21 cellular contexts compared by ENCODE assay signal in the genomic region with DNA sequence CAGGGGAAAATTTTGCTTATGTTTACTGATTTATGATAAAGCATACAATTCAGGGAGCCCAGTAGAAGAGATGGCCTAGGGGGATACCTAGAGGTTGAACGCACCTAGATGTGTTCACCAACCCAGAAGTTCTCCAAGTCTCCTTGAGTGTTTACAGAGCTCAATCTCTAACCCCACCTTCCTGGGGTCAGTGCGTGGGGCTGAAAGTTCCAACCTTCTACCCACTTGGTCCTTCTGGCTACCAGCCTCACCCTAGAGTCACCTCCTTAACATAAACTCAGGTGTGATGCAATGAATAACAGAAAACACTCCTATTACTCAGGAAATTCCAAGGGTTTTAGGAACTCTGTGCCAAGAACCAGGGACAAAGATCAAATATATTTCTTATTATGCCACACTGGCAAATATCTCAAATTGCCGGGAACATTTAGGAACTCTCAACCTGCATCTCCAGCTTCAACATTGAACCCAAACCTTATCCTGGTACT. TPM values are rescaled to one million over a fixed set of nuclear protein-coding genes. Genes with fewer than 3 reads are reported as not detected.
DNase-seq lines count a peak whose midpoint lies in the region; ATAC-seq and TF ChIP-seq lines count a peak whose summit lies in the region.
"Had no signal": no experiment of that assay in that cellular context is flagged by ENCODE, and none has a peak within 500 bp of the region (broad histone marks: within the 10 kb centered on the region; RNA-seq: fewer than 3 reads in every experiment).

No MANE protein-coding gene starts in this region.

- no peak overlapping the region for H3K9ac ChIP-seq in mammary epithelial cell (ENCODE audit: insufficient read depth, low read length)

- TF ChIP-seq CTCF in MCF 10A (IDR thresholded peaks at IDR 0.05; ENCODE audit: unreplicated experiment) = no peak
- TF ChIP-seq CTCF in breast epithelium (IDR thresholded peaks at IDR 0.05) = no peak
- TF ChIP-seq CTCF in mammary epithelial cell (conservative IDR thresholded peaks at IDR 0.05 in 1 of 2, IDR thresholded peaks at IDR 0.05 in 1 of 2; ENCODE audit: extremely low read depth in 1 of 2, insufficient read depth in 1 of 2, low read depth in 1 of 2, low read length in 2 of 2) = no peak
- TF ChIP-seq CTCF in lower lobe of right lung (IDR thresholded peaks at IDR 0.05) = no peak
- no peak for TF ChIP-seq CTCF in brain microvascular endothelial cell (IDR thresholded peaks at IDR 0.05; ENCODE audit: low read depth, low read length, missing control alignments)

- no peaks in the 10 kb centered on the region for H4K20me1 ChIP-seq in mammary epithelial cell (ENCODE audit: insufficient read depth, low read length)

- BruUV-seq in MCF 10A (replicated peaks; lab: Mats Ljungman, UMichigan) (no TSS peak), mammary epithelial cell (replicated peaks; lab: Mats Ljungman, UMichigan) (no TSS peak)

- CTCF ChIA-PET in MCF 10A (lab: Yijun Ruan, JAX) = interaction anchor here (1.1 kb wide), 2 partner anchors 17 to 171 kb away, joined by 3 read pairs; no protein-coding TSS in a partner anchor
- CTCF ChIA-PET in mammary epithelial cell (lab: Charles Lee; ENCODE audit: low non-redundant PET) = interaction anchor here (0.5 kb wide), 1 partner anchor 114 kb away, joined by 3 read pairs; no protein-coding TSS in a partner anchor
- CTCF ChIA-PET in CD4-positive, alpha-beta memory T cell (lab: Charles Lee; ENCODE audit: partially characterized antibody) = no interaction called here

- H3K79me2 ChIP-seq in mammary epithelial cell (ENCODE audit: insufficient read depth, low read length) = no peaks in the 10 kb centered on the region

- H3K4me3 Mint-ChIP-seq in MCF 10A (ENCODE audit: unreplicated experiment) = no peak overlapping the region
- H3K4me3 Mint-ChIP-seq in CD4-positive, alpha-beta memory T cell = no peak overlapping the region
- H3K4me3 Mint-ChIP-seq: B cell, CD14-positive monocyte, IgD-negative memory B cell had no signal

- in situ Hi-C loops in mammary epithelial cell (cut with MboI; ENCODE audit: low sequenced_read_pairs in 2 of 2) = no loop called here
- in situ Hi-C loops in brain microvascular endothelial cell (cut with HindIII; ENCODE audit: low pct_ligation_motif_present, low sequenced_read_pairs) = no loop called here

- DNase-seq in MCF 10A (ENCODE audit: unreplicated experiment) = peak; percentile 52
- DNase-seq in breast epithelium (ENCODE audit: low spot score in 2 of 2) = no peak
- peak; percentile 13 for DNase-seq in mammary epithelial cell
- DNase-seq in lower lobe of right lung = no peak
- DNase-seq in CD4-positive, alpha-beta memory T cell = no peak
- DNase-seq in brain microvascular endothelial cell = no peak
- DNase-seq: Calu3, NCI-H1092 treated with DMSO at 0.1 percent for 48 hours, NCI-H1436, NCI-H187 treated with DMSO at 0.1 percent for 48 hours, NCI-H2171 treated with DMSO at 0.1 percent for 48 hours, NCI-H345, NCI-H524, SHP77 had no signal

- H3K4me1 ChIP-seq in breast epithelium = no peaks in the 10 kb centered on the region
- H3K4me1 ChIP-seq in mammary epithelial cell (ENCODE audit: insufficient read depth, low read length) = no peaks in the 10 kb centered on the region
- no peaks in the 10 kb centered on the region for H3K4me1 ChIP-seq in lower lobe of right lung
- H3K4me1 ChIP-seq in CD4-positive, alpha-beta memory T cell (ENCODE audit: insufficient read depth, low read length) = no peaks in the 10 kb centered on the region

- H3K27ac ChIP-seq in breast epithelium (no peak overlapping the region), mammary epithelial cell (ENCODE audit: insufficient read depth, low read depth, low read length) (no peak overlapping the region), lower lobe of right lung (no peak overlapping the region), brain microvascular endothelial cell (no peak overlapping the region)
- H3K27ac ChIP-seq in CD4-positive, alpha-beta memory T cell (ENCODE audit: low read depth, low read length) = no peak overlapping the region
- H3K27ac ChIP-seq: 22Rv1 had no signal

- H3K27ac Mint-ChIP-seq in MCF 10A (ENCODE audit: low read depth, unreplicated experiment) = no peak overlapping the region
- H3K27ac Mint-ChIP-seq in CD4-positive, alpha-beta memory T cell = no peak overlapping the region
- H3K27ac Mint-ChIP-seq: B cell, CD14-positive monocyte, IgD-negative memory B cell had no signal

- H3K4me3 ChIP-seq in breast epithelium (no peak overlapping the region), mammary epithelial cell (replicated peaks in 1 of 3; ENCODE audit: insufficient read depth in 1 of 3, low read depth in 2 of 3, low read length in 3 of 3) (no peak overlapping the region), lower lobe of right lung (no peak overlapping the region), brain microvascular endothelial cell (ENCODE audit: low read depth, low read length) (no peak overlapping the region)
- H3K4me3 ChIP-seq in CD4-positive, alpha-beta memory T cell (ENCODE audit: low read length in 2 of 2) = no peak overlapping the region

- POLR2A ChIA-PET in MCF 10A (lab: Yijun Ruan, JAX) = interaction anchor here (0.7 to 0.8 kb wide), 2 partner anchors 26 to 418 kb away, joined by 3 read pairs; no protein-coding TSS in a partner anchor
- POLR2A ChIA-PET in CD4-positive, alpha-beta memory T cell (lab: Charles Lee; ENCODE audit: partially characterized antibody) = no interaction called here

- no peaks in the 10 kb centered on the region for H3K9me3 ChIP-seq in breast epithelium
- no peaks in the 10 kb centered on the region for H3K9me3 ChIP-seq in mammary epithelial cell (replicated peaks; ENCODE audit: insufficient read depth, low read length)
- no peaks in the 10 kb centered on the region for H3K9me3 ChIP-seq in lower lobe of right lung
- no peaks in the 10 kb centered on the region for H3K9me3 ChIP-seq in CD4-positive, alpha-beta memory T cell (ENCODE audit: control insufficient read depth in 1 of 2, low read length in 2 of 2)

- H3K27me3 ChIP-seq in breast epithelium = no peaks in the 10 kb centered on the region
- H3K27me3 ChIP-seq in mammary epithelial cell (ENCODE audit: insufficient read depth, low read length) = no peaks in the 10 kb centered on the region
- no peaks in the 10 kb centered on the region for H3K27me3 ChIP-seq in lower lobe of right lung (ENCODE audit: low read depth)
- no peaks in the 10 kb centered on the region for H3K27me3 ChIP-seq in CD4-positive, alpha-beta memory T cell (ENCODE audit: insufficient read depth, low read length)
- no peaks in the 10 kb centered on the region for H3K27me3 ChIP-seq in brain microvascular endothelial cell (replicated peaks)

- peak; percentile 77 to 89 for ATAC-seq in lower lobe of right lung
- no peak for ATAC-seq in HG02678 (IDR thresholded peaks at IDR 0.05; ENCODE audit: unreplicated experiment)
- ATAC-seq in GM18907 (IDR thresholded peaks at IDR 0.05; ENCODE audit: unreplicated experiment) = no peak
- ATAC-seq: HCT116 had no signal

- no peak for TF ChIP-seq POLR2A in breast epithelium (IDR thresholded peaks at IDR 0.05)

- H3K36me3 ChIP-seq in breast epithelium (no peaks in the 10 kb centered on the region), mammary epithelial cell (ENCODE audit: insufficient read depth, low read length) (no peaks in the 10 kb centered on the region), lower lobe of right lung (peaks cover 8% of the 10 kb centered on the region), brain microvascular endothelial cell (replicated peaks) (no peaks in the 10 kb centered on the region)
- H3K36me3 ChIP-seq in CD4-positive, alpha-beta memory T cell (ENCODE audit: insufficient read depth, low read length) = no peaks in the 10 kb centered on the region

- dilution Hi-C loops in mammary epithelial cell (cut with HindIII; ENCODE audit: low sequenced_read_pairs) = no loop called here

- H3K27me3 Mint-ChIP-seq in MCF 10A (ENCODE audit: insufficient read depth, unreplicated experiment) = no peaks in the 10 kb centered on the region
- no peaks in the 10 kb centered on the region for H3K27me3 Mint-ChIP-seq in CD4-positive, alpha-beta memory T cell
- H3K27me3 Mint-ChIP-seq: B cell, IgD-negative memory B cell had no signal

- intact Hi-C loops in MCF 10A (cut with micrococcal nuclease) = no loop called here
- intact Hi-C loops in breast epithelium (cut with DNase I; ENCODE audit: low total_unique reads) = loop anchor here (2.0 kb wide), 1 partner anchor 38 kb away; no protein-coding TSS in a partner anchor
- intact Hi-C loops in mammary epithelial cell (cut with micrococcal nuclease) = no loop called here
- intact Hi-C loops in lower lobe of right lung (cut with DNase I) = no loop called here
- intact Hi-C loops in CD4-positive, alpha-beta memory T cell (cut with micrococcal nuclease) = no loop called here

- WGBS in mammary epithelial cell (ENCODE audit: low coverage, missing lambda C conversion rate) = 69% methylated on average over 3 of the region's 3 CpGs

- H3K36me3 Mint-ChIP-seq in MCF 10A (ENCODE audit: insufficient read depth, unreplicated experiment) = no peaks in the 10 kb centered on the region
- peaks cover 12 to 14% of the 10 kb centered on the region in 2 donors for H3K36me3 Mint-ChIP-seq in CD4-positive, alpha-beta memory T cell

- no peaks in the 10 kb centered on the region for H3K9me3 Mint-ChIP-seq in MCF 10A (ENCODE audit: unreplicated experiment)
- no peaks in the 10 kb centered on the region for H3K9me3 Mint-ChIP-seq in CD4-positive, alpha-beta memory T cell

- H3K4me2 ChIP-seq in mammary epithelial cell (ENCODE audit: insufficient read depth, low read depth, low read length) = no peak overlapping the region

- H3K4me1 Mint-ChIP-seq in MCF 10A (ENCODE audit: insufficient read depth, unreplicated experiment) = peaks cover 6% of the 10 kb centered on the region
- H3K4me1 Mint-ChIP-seq in CD4-positive, alpha-beta memory T cell = no peaks in the 10 kb centered on the region
- H3K4me1 Mint-ChIP-seq: CD14-positive monocyte had no signal

- H2AFZ ChIP-seq in mammary epithelial cell (ENCODE audit: low read depth, low read length) = no peak overlapping the region

RNA-seq across cellular contexts. Expression of gene AFG1L, which starts 26.4 kb away (rescaled TPM):
- total RNA-seq in MCF 10A (2022) = 8.2 and 8.5 TPM in 2 replicates
- total RNA-seq in breast epithelium = 1 to 10 TPM; 2.3 to 5.6 (median 4.0) TPM
- total RNA-seq in mammary epithelial cell = 1 to 10 TPM; 5.0 to 8.7 TPM
- 1.5 TPM for polyA plus RNA-seq in mammary epithelial cell
- 7.6 TPM for polyA minus RNA-seq in mammary epithelial cell
- total RNA-seq in lower lobe of right lung = 7.4 TPM
- total RNA-seq in CD4-positive, alpha-beta memory T cell = 1 to 10 TPM; 6.3 to 6.6 TPM
- polyA plus RNA-seq in CD4-positive, alpha-beta memory T cell = 1 to 10 TPM; 1.5 to 2.7 TPM

Comparison
In these comparisons a context has a peak if more than half of its experiments do, and no peak if none do; other contexts are left out.
1. DNase-seq: peak in MCF 10A (single experiment) and mammary epithelial cell (single experiment); none in breast epithelium (0 of 2), lower lobe of right lung (single experiment), CD4-positive, alpha-beta memory T cell (0 of 5) and brain microvascular endothelial cell (single experiment).
2. ATAC-seq: peak in lower lobe of right lung (2 of 2); none in HG02678 (single experiment) and GM18907 (single experiment).